8 cellular contexts compared by ENCODE assay signal in genomic region chr14:22039938-22040780, GRCh38.
A peak's percentile ranks its signal among the peaks of the same experiment; 100 is the strongest.
DNase-seq lines count a peak whose midpoint lies in the region; ATAC-seq and TF ChIP-seq lines count a peak whose summit lies in the region.

No MANE protein-coding gene starts in this region.

- 35 to 42% (median 39%) methylated on average over 6 of the region's 6 CpGs for WGBS in ovary, 3 donors

- DNase-seq in SHP77 (lab: John Stamatoyannopoulos, UW): peak; percentile 3 to 12
- no peak for DNase-seq in SHP77 treated with DMSO at 0.1 percent for 48 hours (lab: John Stamatoyannopoulos, UW)
- peak; percentile 32 for DNase-seq in RKO (ENCODE audit: low spot score)
- DNase-seq in brain microvascular endothelial cell: no peak
- no peak for DNase-seq in natural killer cell treated with Interleukin-12 subunit alpha and Interleukin-12 subunit beta and Interleukin-15 and Interleukin-18, amount 100 ng/mL, for 72 hours (ENCODE audit: low spot score)
- no peak for DNase-seq in NCI-H1694 (lab: John Stamatoyannopoulos, UW)
- DNase-seq in DMS153 (lab: John Stamatoyannopoulos, UW): no peak
- no peak for DNase-seq in ovary

- H3K4me1 Mint-ChIP-seq in natural killer cell treated with Interleukin-12 subunit alpha and Interleukin-12 subunit beta and Interleukin-15 and Interleukin-18, amount 100 ng/mL, for 72 hours (ENCODE audit: low read depth in 2 of 2): peaks cover 0 to 6% of the 10 kb centered on the region in 2 donors

- H3K4me3 Mint-ChIP-seq in natural killer cell treated with Interleukin-12 subunit alpha and Interleukin-12 subunit beta and Interleukin-15 and Interleukin-18, amount 100 ng/mL, for 72 hours: peak overlapping the region; percentile 40

- no peak overlapping the region for H3K27ac Mint-ChIP-seq in natural killer cell treated with Interleukin-12 subunit alpha and Interleukin-12 subunit beta and Interleukin-15 and Interleukin-18, amount 100 ng/mL, for 72 hours

- no peaks in the 10 kb centered on the region for H3K4me1 ChIP-seq in ovary (ENCODE audit: insufficient read depth)

- TF ChIP-seq CTCF in brain microvascular endothelial cell (IDR thresholded peaks at IDR 0.05; ENCODE audit: low read depth, low read length, missing control alignments) (peak; percentile 64), ovary (IDR thresholded peaks at IDR 0.05) (no peak)

- no peak for TF ChIP-seq POLR2A in ovary (IDR thresholded peaks at IDR 0.05)

- TF ChIP-seq EP300 in ovary (IDR thresholded peaks at IDR 0.05): no peak

- no peaks in the 10 kb centered on the region for H3K36me3 Mint-ChIP-seq in natural killer cell treated with Interleukin-12 subunit alpha and Interleukin-12 subunit beta and Interleukin-15 and Interleukin-18, amount 100 ng/mL, for 72 hours

- H3K9me3 Mint-ChIP-seq in natural killer cell treated with Interleukin-12 subunit alpha and Interleukin-12 subunit beta and Interleukin-15 and Interleukin-18, amount 100 ng/mL, for 72 hours: no peaks in the 10 kb centered on the region

- peak in 1 of 2 donors; percentile 62 for ATAC-seq in natural killer cell treated with Interleukin-12 subunit alpha and Interleukin-12 subunit beta and Interleukin-15 and Interleukin-18, amount 100 ng/mL, for 72 hours

- H3K27me3 ChIP-seq in brain microvascular endothelial cell (replicated peaks) (no peaks in the 10 kb centered on the region), ovary (no peaks in the 10 kb centered on the region)

- H3K27ac ChIP-seq in brain microvascular endothelial cell: no peak overlapping the region
- no peak overlapping the region for H3K27ac ChIP-seq in ovary

- H3K36me3 ChIP-seq in brain microvascular endothelial cell (replicated peaks) (no peaks in the 10 kb centered on the region), ovary (no peaks in the 10 kb centered on the region)

- H3K27me3 Mint-ChIP-seq in natural killer cell treated with Interleukin-12 subunit alpha and Interleukin-12 subunit beta and Interleukin-15 and Interleukin-18, amount 100 ng/mL, for 72 hours: peaks cover 22 to 29% of the 10 kb centered on the region in 2 donors

- no peak overlapping the region for H3K4me3 ChIP-seq in brain microvascular endothelial cell (ENCODE audit: low read depth, low read length)
- no peak overlapping the region for H3K4me3 ChIP-seq in ovary

- in situ Hi-C loops in brain microvascular endothelial cell (cut with HindIII; ENCODE audit: low pct_ligation_motif_present, low sequenced_read_pairs): no loop called here

- intact Hi-C loops in ovary (cut with DNase I): no loop called here

- no peaks in the 10 kb centered on the region for H3K9me3 ChIP-seq in ovary

Comparison
In these comparisons a context has a peak if more than half of its experiments do, and no peak if none do; other contexts are left out.
1. DNase-seq: peak in SHP77 (2 of 2) and RKO (single experiment); none in SHP77 treated with DMSO at 0.1 percent for 48 hours (single experiment), brain microvascular endothelial cell (single experiment), natural killer cell treated with Interleukin-12 subunit alpha and Interleukin-12 subunit beta and Interleukin-15 and Interleukin-18, amount 100 ng/mL, for 72 hours (single experiment), NCI-H1694 (single experiment), DMS153 (single experiment) and ovary (0 of 5).